27 cellular contexts compared by ENCODE assay signal in genomic region chr2:60047944-60048525, GRCh38.
"Had no signal": no experiment of that assay in that cellular context is flagged by ENCODE, and none has a peak within 500 bp of the region (broad histone marks: within the 10 kb centered on the region; RNA-seq: fewer than 3 reads in every experiment).

No MANE protein-coding gene starts in this region.

- H3K27ac ChIP-seq: brain microvascular endothelial cell, SJCRH30, SK-N-MC had no signal

- H3K4me3 Mint-ChIP-seq: activated CD4-positive, alpha-beta T cell treated with anti-CD3 and anti-CD28 coated beads, Interleukin-2, amount 10 ng/mL, durations not matched to agents 24 days and 14 days; activated CD8-positive, alpha-beta T cell treated with anti-CD3 and anti-CD28 coated beads for 36 hours; activated naive CD4-positive, alpha-beta T cell treated with anti-CD3 and anti-CD28 coated beads for 36 hours; activated naive CD8-positive, alpha-beta T cell; activated naive CD8-positive, alpha-beta T cell treated with anti-CD3 and anti-CD28 coated beads, Interleukin-2, amount 50 U/mL, for 24 hours; IgD-negative memory B cell; T-helper 2 cell treated with Interferon-gamma antibody and Interleukin-4, amounts not matched to agents 5 μg/mL and 100 μg/mL, for 36 hours had no signal

- DNase-seq: activated CD4-positive, alpha-beta T cell treated with anti-CD3 and anti-CD28 coated beads, Interleukin-2, amount 10 ng/mL, durations not matched to agents 24 days and 14 days; activated CD4-positive, alpha-beta T cell treated with anti-CD3 and anti-CD28 coated beads, Interleukin-2, amount 50 U/mL, for 4 hours; activated CD8-positive, alpha-beta T cell treated with anti-CD3 and anti-CD28 coated beads for 36 hours; activated gamma-delta T cell treated with Interleukin-2 at 50 U/mL for 16 hours; activated naive CD4-positive, alpha-beta T cell treated with anti-CD3 and anti-CD28 coated beads for 36 hours; activated naive CD8-positive, alpha-beta T cell treated with anti-CD3 and anti-CD28 coated beads, Interleukin-2, amount 50 U/mL, for 24 hours; activated T-cell treated with anti-CD3 and anti-CD28 coated beads, Interleukin-2, amount 50 U/mL, for 1 hour; anterior cingulate cortex; brain microvascular endothelial cell; Karpas-422; KBM-7; MG63; NCI-H1048; NCI-H1105 treated with DMSO at 0.1 percent for 48 hours; NCI-H1436; NCI-H1694; NCI-H1930; NCI-H2081 treated with DMSO at 0.1 percent for 48 hours; NCI-H226; NCI-H446 treated with DMSO at 0.1 percent for 48 hours; NCI-H524 had no signal

- H3K9me3 Mint-ChIP-seq: activated CD4-positive, alpha-beta T cell treated with anti-CD3 and anti-CD28 coated beads, Interleukin-2, amount 10 ng/mL, durations not matched to agents 24 days and 14 days; activated CD8-positive, alpha-beta T cell treated with anti-CD3 and anti-CD28 coated beads for 36 hours; activated naive CD4-positive, alpha-beta T cell treated with anti-CD3 and anti-CD28 coated beads for 36 hours; activated naive CD8-positive, alpha-beta T cell treated with anti-CD3 and anti-CD28 coated beads, Interleukin-2, amount 50 U/mL, for 24 hours; T-helper 2 cell treated with Interferon-gamma antibody and Interleukin-4, amounts not matched to agents 5 μg/mL and 100 μg/mL, for 36 hours had no signal

- H3K27ac Mint-ChIP-seq: activated CD4-positive, alpha-beta T cell treated with anti-CD3 and anti-CD28 coated beads, Interleukin-2, amount 10 ng/mL, durations not matched to agents 24 days and 14 days; activated CD8-positive, alpha-beta T cell treated with anti-CD3 and anti-CD28 coated beads for 36 hours; activated naive CD4-positive, alpha-beta T cell treated with anti-CD3 and anti-CD28 coated beads for 36 hours; activated naive CD8-positive, alpha-beta T cell; activated naive CD8-positive, alpha-beta T cell treated with anti-CD3 and anti-CD28 coated beads, Interleukin-2, amount 50 U/mL, for 24 hours; T-helper 2 cell treated with Interferon-gamma antibody and Interleukin-4, amounts not matched to agents 5 μg/mL and 100 μg/mL, for 36 hours had no signal

- H3K4me3 ChIP-seq: MG63, SJCRH30, SK-N-MC had no signal

- H3K27me3 ChIP-seq: brain microvascular endothelial cell, MG63, SJCRH30 had no signal

- H3K36me3 Mint-ChIP-seq: activated naive CD8-positive, alpha-beta T cell; IgD-negative memory B cell had no signal

- ATAC-seq: activated CD8-positive, alpha-beta T cell treated with anti-CD3 and anti-CD28 coated beads for 36 hours; activated naive CD8-positive, alpha-beta T cell treated with anti-CD3 and anti-CD28 coated beads, Interleukin-2, amount 50 U/mL, for 24 hours; Panc1 had no signal

- H3K4me1 Mint-ChIP-seq: activated CD4-positive, alpha-beta T cell treated with anti-CD3 and anti-CD28 coated beads, Interleukin-2, amount 10 ng/mL, durations not matched to agents 24 days and 14 days; activated naive CD8-positive, alpha-beta T cell treated with anti-CD3 and anti-CD28 coated beads, Interleukin-2, amount 50 U/mL, for 24 hours had no signal

- H3K27me3 Mint-ChIP-seq: activated CD4-positive, alpha-beta T cell treated with anti-CD3 and anti-CD28 coated beads, Interleukin-2, amount 10 ng/mL, durations not matched to agents 24 days and 14 days; activated CD8-positive, alpha-beta T cell treated with anti-CD3 and anti-CD28 coated beads for 36 hours; activated naive CD8-positive, alpha-beta T cell; activated naive CD8-positive, alpha-beta T cell treated with anti-CD3 and anti-CD28 coated beads, Interleukin-2, amount 50 U/mL, for 24 hours; IgD-negative memory B cell had no signal

- H3K4me1 ChIP-seq: SJCRH30 had no signal

- H3K36me3 ChIP-seq: brain microvascular endothelial cell, MG63, SJCRH30 had no signal

- H3K9me3 ChIP-seq: MG63, SJCRH30 had no signal
